26 cellular contexts compared by ENCODE assay signal in the genomic region with DNA sequence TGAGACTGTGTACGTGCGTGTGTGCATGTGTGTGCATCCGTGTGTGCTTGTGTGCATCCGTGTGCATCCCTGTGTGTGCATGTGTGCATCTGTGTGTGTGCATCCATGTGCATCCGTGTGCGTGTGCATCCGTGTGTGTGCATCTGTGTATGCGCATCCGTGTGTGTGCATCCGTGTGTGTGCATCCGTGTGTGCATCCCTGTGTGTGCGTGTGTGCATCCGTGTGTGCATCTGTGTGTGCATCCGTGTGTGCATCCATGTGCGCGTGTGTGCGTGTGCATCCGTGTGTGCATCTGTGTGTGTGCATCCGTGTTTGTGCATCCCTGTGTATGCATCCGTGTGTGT. TPM values are rescaled to one million over a fixed set of nuclear protein-coding genes. Genes with fewer than 3 reads are reported as not detected.
DNase-seq lines count a peak whose midpoint lies in the region; ATAC-seq, FAIRE-seq and TF ChIP-seq lines count a peak whose summit lies in the region.
"Had no signal": no experiment of that assay in that cellular context is flagged by ENCODE, and none has a peak within 500 bp of the region (broad histone marks: within the 10 kb centered on the region; RNA-seq: fewer than 3 reads in every experiment).

No MANE protein-coding gene starts in this region.

- CTCF ChIA-PET in OCI-LY7 (lab: Charles Lee; ENCODE audit: unreplicated experiment): no interaction called here

- no peak overlapping the region for H3K4me3 ChIP-seq in OCI-LY7 (ENCODE audit: low read depth, low read length, poor library complexity, severe bottlenecking)
- H3K4me3 ChIP-seq in bronchial epithelial cell (ENCODE audit: low read depth, low read length): no peak overlapping the region
- no peak overlapping the region for H3K4me3 ChIP-seq in sigmoid colon
- H3K4me3 ChIP-seq in left ventricle myocardium inferior: no peak overlapping the region
- H3K4me3 ChIP-seq: body of pancreas, coronary artery, mucosa of descending colon had no signal

- no peaks in the 10 kb centered on the region for H3K27me3 ChIP-seq in bronchial epithelial cell (ENCODE audit: control insufficient read depth, insufficient read depth, low read length)
- no peaks in the 10 kb centered on the region for H3K27me3 ChIP-seq in sigmoid colon
- no peaks in the 10 kb centered on the region for H3K27me3 ChIP-seq in left ventricle myocardium inferior (ENCODE audit: low read depth)
- H3K27me3 ChIP-seq: body of pancreas, neutrophil had no signal

- no peak overlapping the region for H3K27ac Mint-ChIP-seq in T-helper 2 cell treated with Interferon-gamma antibody and Interleukin-4, amounts not matched to agents 5 μg/mL and 100 μg/mL, for 36 hours

- no peaks in the 10 kb centered on the region for H3K9me3 ChIP-seq in OCI-LY7 (ENCODE audit: low read length)
- H3K9me3 ChIP-seq in sigmoid colon: no peaks in the 10 kb centered on the region
- H3K9me3 ChIP-seq in left ventricle myocardium inferior (replicated peaks): no peaks in the 10 kb centered on the region
- H3K9me3 ChIP-seq: body of pancreas, Caco-2, mucosa of descending colon, neutrophil had no signal

- no peak for DNase-seq in T-helper 2 cell treated with Interferon-gamma antibody and Interleukin-4, amounts not matched to agents 5 μg/mL and 100 μg/mL, for 36 hours (ENCODE audit: low spot score)
- DNase-seq in T-helper 2 cell (no peak), OCI-LY7 (ENCODE audit: low spot score) (no peak), bronchial epithelial cell (ENCODE audit: low read depth) (no peak), sigmoid colon (peak; percentile 28), left ventricle myocardium inferior (no peak)
- DNase-seq: AML-193, Caco-2, KG1, left ventricle myocardium superior, NCI-H1092, NCI-H2029 treated with DMSO at 0.1 percent for 48 hours, NCI-H345, PC-3, WERI-Rb-1 had no signal

- ATAC-seq in GM19351 (IDR thresholded peaks at IDR 0.05; ENCODE audit: unreplicated experiment) (no peak), GM21423 (IDR thresholded peaks at IDR 0.05; ENCODE audit: unreplicated experiment) (no peak)
- ATAC-seq: body of pancreas, left ventricle myocardium superior, PC-3 had no signal

- H3K9me3 Mint-ChIP-seq in T-helper 2 cell treated with Interferon-gamma antibody and Interleukin-4, amounts not matched to agents 5 μg/mL and 100 μg/mL, for 36 hours: no peaks in the 10 kb centered on the region
- H3K9me3 Mint-ChIP-seq: activated naive CD4-positive, alpha-beta T cell treated with anti-CD3 and anti-CD28 coated beads, Interleukin-2, amount 50 U/mL, for 72 hours; activated T-cell treated with anti-CD3 and anti-CD28 coated beads, Interleukin-2, amount 50 U/mL, for 4 hours had no signal

- no peak overlapping the region for H3K27ac ChIP-seq in OCI-LY7 (ENCODE audit: low read depth, low read length, poor library complexity, severe bottlenecking)
- H3K27ac ChIP-seq in sigmoid colon: no peak overlapping the region
- H3K27ac ChIP-seq in left ventricle myocardium inferior (replicated peaks): no peak overlapping the region
- H3K27ac ChIP-seq: 22Rv1, body of pancreas, coronary artery, neutrophil, WERI-Rb-1 had no signal

- TF ChIP-seq CTCF in OCI-LY7 (conservative IDR thresholded peaks at IDR 0.05; ENCODE audit: low read length) (no peak), bronchial epithelial cell (IDR thresholded peaks at IDR 0.05; ENCODE audit: insufficient read depth, low read length, severe bottlenecking) (no peak), sigmoid colon (IDR thresholded peaks at IDR 0.05) (no peak), left ventricle myocardium inferior (IDR thresholded peaks at IDR 0.05; ENCODE audit: borderline replicate concordance) (no peak)

- no peak overlapping the region; the same call in 1 of the 2 replicates for H2AFZ ChIP-seq in OCI-LY7 (ENCODE audit: low read length)

- peak; percentile 81 for FAIRE-seq in bronchial epithelial cell (lab: Jason Lieb, UNC)
- FAIRE-seq: endothelial cell of umbilical vein, urothelium cell line had no signal

- H3K4me2 ChIP-seq in OCI-LY7 (ENCODE audit: low read length): 0 out of 2 replicates have a peak overlapping the region, but pooled peaks have one; percentile 28

- POLR2A ChIA-PET in OCI-LY7 (lab: Charles Lee): interaction anchor here (0.9 kb wide), 1 partner anchor 46 kb away, joined by 3 read pairs; no protein-coding TSS in a partner anchor

- intact Hi-C loops in OCI-LY7 (cut with micrococcal nuclease; ENCODE audit: unreplicated experiment) (no loop called here), sigmoid colon (cut with DNase I) (no loop called here), left ventricle myocardium inferior (cut with micrococcal nuclease) (no loop called here)

- peak overlapping the region; percentile 9 for H3K4me3 Mint-ChIP-seq in T-helper 2 cell treated with Interferon-gamma antibody and Interleukin-4, amounts not matched to agents 5 μg/mL and 100 μg/mL, for 36 hours

- H3K79me2 ChIP-seq in OCI-LY7 (ENCODE audit: insufficient read depth, low read depth, low read length): no peaks in the 10 kb centered on the region

- no peak for TF ChIP-seq EP300 in sigmoid colon (IDR thresholded peaks at IDR 0.05)

- H3K27me3 Mint-ChIP-seq in T-helper 2 cell treated with Interferon-gamma antibody and Interleukin-4, amounts not matched to agents 5 μg/mL and 100 μg/mL, for 36 hours (ENCODE audit: low read depth): no peaks in the 10 kb centered on the region

- 88 to 90% methylated on average over 20 of the region's 20 CpGs for WGBS in sigmoid colon, 2 donors

- H3K4me1 ChIP-seq in OCI-LY7 (ENCODE audit: insufficient read depth, low read length, poor library complexity, severe bottlenecking): peaks cover 8% of the 10 kb centered on the region
- peaks cover 0 to 4% (median 0%) of the 10 kb centered on the region in 4 donors for H3K4me1 ChIP-seq in sigmoid colon
- peaks cover 4% of the 10 kb centered on the region for H3K4me1 ChIP-seq in left ventricle myocardium inferior
- H3K4me1 ChIP-seq: body of pancreas, Caco-2 had no signal

- H3K4me1 Mint-ChIP-seq in T-helper 2 cell treated with Interferon-gamma antibody and Interleukin-4, amounts not matched to agents 5 μg/mL and 100 μg/mL, for 36 hours (ENCODE audit: low read depth): peaks cover 48% of the 10 kb centered on the region

- no peak for TF ChIP-seq POLR2A in sigmoid colon (IDR thresholded peaks at IDR 0.05)

- no peaks in the 10 kb centered on the region for H3K36me3 ChIP-seq in OCI-LY7 (ENCODE audit: insufficient read depth, low read length)
- H3K36me3 ChIP-seq in bronchial epithelial cell (ENCODE audit: control insufficient read depth, insufficient read depth, low read length): no peaks in the 10 kb centered on the region
- H3K36me3 ChIP-seq in sigmoid colon: no peaks in the 10 kb centered on the region
- H3K36me3 ChIP-seq in left ventricle myocardium inferior: no peaks in the 10 kb centered on the region
- H3K36me3 ChIP-seq: neutrophil, WERI-Rb-1 had no signal

- no peaks in the 10 kb centered on the region for H3K9me2 ChIP-seq in OCI-LY7 (ENCODE audit: insufficient read depth, low read length)

- BruUV-seq in OCI-LY7 (replicated peaks; lab: Mats Ljungman, UMichigan): no TSS peak

- H3K36me3 Mint-ChIP-seq in T-helper 2 cell treated with Interferon-gamma antibody and Interleukin-4, amounts not matched to agents 5 μg/mL and 100 μg/mL, for 36 hours (ENCODE audit: low read depth): no peaks in the 10 kb centered on the region
- H3K36me3 Mint-ChIP-seq: activated naive CD4-positive, alpha-beta T cell treated with anti-CD3 and anti-CD28 coated beads, Interleukin-2, amount 50 U/mL, for 72 hours had no signal

- no peaks in the 10 kb centered on the region for H4K20me1 ChIP-seq in OCI-LY7 (ENCODE audit: insufficient read depth, low read length)

RNA-seq across cellular contexts. Expression of a gene that starts 5.3 kb away (rescaled TPM):
- 57.3 and 61.2 TPM in 2 replicates for total RNA-seq in OCI-LY7 (2014; rRNA removed; shearing (Covaris generic))
- total RNA-seq in OCI-LY7 (2022): 51.2 and 52.2 TPM in 2 replicates
- total RNA-seq in bronchial epithelial cell: 17.1 and 21.9 TPM in 2 replicates
- total RNA-seq in sigmoid colon: 10 to 100 TPM; 25.2 to 43.9 (median 33.8) TPM
- 10 to 100 TPM; 42.9 to 51.8 (median 43.2) TPM for polyA plus RNA-seq in sigmoid colon
- total RNA-seq in left ventricle myocardium inferior: 19.6 TPM

RNA-seq across cellular contexts. Expression of a gene that starts 50.3 kb away (rescaled TPM):
- 24.5 and 56.5 TPM in 2 replicates for total RNA-seq in OCI-LY7 (2014; rRNA removed; shearing (Covaris generic))
- total RNA-seq in OCI-LY7 (2022) (45.7 and 47.8 TPM in 2 replicates), bronchial epithelial cell (8.2 and 13.7 TPM in 2 replicates), sigmoid colon (10 to 100 TPM; 20.9 to 23.0 (median 21.7) TPM), left ventricle myocardium inferior (18.2 TPM)
- 10 to 100 TPM in 2 of 3 donors, 1 to 10 TPM in 1; 8.4 to 34.8 (median 11.6) TPM for polyA plus RNA-seq in sigmoid colon
